21 cellular contexts compared by ENCODE assay signal in genomic region chr7:68613405-68613804, GRCh38.
A peak's percentile ranks its signal among the peaks of the same experiment; 100 is the strongest.
DNase-seq lines count a peak whose midpoint lies in the region; ATAC-seq, FAIRE-seq and TF ChIP-seq lines count a peak whose summit lies in the region.
"Had no signal": no experiment of that assay in that cellular context is flagged by ENCODE, and none has a peak within 500 bp of the region (broad histone marks: within the 10 kb centered on the region; RNA-seq: fewer than 3 reads in every experiment).

No MANE protein-coding gene starts in this region.

- TF ChIP-seq CTCF in H1 (IDR thresholded peaks at IDR 0.05; ENCODE audit: control extremely low read depth in 1 of 3, insufficient read depth in 1 of 3, low read depth in 1 of 3, low read length in 3 of 3) = no peak

- CTCF ChIA-PET in H1 (lab: Charles Lee; ENCODE audit: partially characterized antibody) = no interaction called here

- H2AK5ac ChIP-seq in H1 (ENCODE audit: low read depth, low read length) = no peak overlapping the region

- no peak overlapping the region for H3K27ac ChIP-seq in H1 (ENCODE audit: low read depth, low read length)
- H3K27ac ChIP-seq: ascending aorta, hepatocyte had no signal

- H3K4me1 ChIP-seq in H1 (replicated peaks in 1 of 4; ENCODE audit: control insufficient read depth in 3 of 4, insufficient read depth in 4 of 4, low read length in 3 of 4) = peaks cover 0 to 3% (median 0%) of the 10 kb centered on the region in 4 experiments; a peak in 1 of 7 replicates
- H3K4me1 ChIP-seq: ascending aorta, Caco-2 had no signal

- no peak overlapping the region for H2BK12ac ChIP-seq in H1 (ENCODE audit: low read depth, low read length)

- H3K27me3 ChIP-seq in H1 (replicated peaks in 1 of 4; ENCODE audit: control insufficient read depth in 3 of 4, extremely low read depth in 1 of 4, insufficient read depth in 3 of 4, low read length in 3 of 4) = no peaks in the 10 kb centered on the region
- H3K27me3 ChIP-seq: ascending aorta, hepatocyte had no signal

- ATAC-seq in HG02763 (IDR thresholded peaks at IDR 0.05; ENCODE audit: unreplicated experiment) (no peak), HG02870 (IDR thresholded peaks at IDR 0.05; ENCODE audit: unreplicated experiment) (no peak)
- ATAC-seq: K562 had no signal

- no peak overlapping the region for H3K14ac ChIP-seq in H1 (ENCODE audit: insufficient read length)

- H2BK20ac ChIP-seq in H1 (ENCODE audit: low read length) = no peak overlapping the region

- H3K23me2 ChIP-seq in H1 (ENCODE audit: low read depth, low read length) = no peaks in the 10 kb centered on the region

- H4K5ac ChIP-seq in H1 (ENCODE audit: insufficient read length, low read depth, low read length) = no peak overlapping the region

- no peak overlapping the region for H3K4me3 ChIP-seq in H1 (ENCODE audit: extremely low read depth in 1 of 4, insufficient read depth in 2 of 4, low read depth in 3 of 4, low read length in 4 of 4)
- H3K4me3 ChIP-seq: ascending aorta, hepatocyte, K562 had no signal

- no peaks in the 10 kb centered on the region for H3K79me1 ChIP-seq in H1 (ENCODE audit: low read depth, low read length)

- FAIRE-seq in H1 (lab: Jason Lieb, UNC) = no peak
- FAIRE-seq: endometrium, GM12892, islet of Langerhans, K562 had no signal

- H4K8ac ChIP-seq in H1 (ENCODE audit: extremely low read depth, insufficient read depth, low read length) = no peak overlapping the region

- no peak overlapping the region for H4K91ac ChIP-seq in H1 (replicated peaks; ENCODE audit: insufficient read length, low read length)

- H3K56ac ChIP-seq in H1 (replicated peaks; ENCODE audit: insufficient read length, low read depth, low read length) = no peak overlapping the region

- H3K9me3 ChIP-seq in H1 (ENCODE audit: insufficient read depth in 2 of 2, low read depth in 1 of 2, low read length in 1 of 2) = peaks cover 0 to 3% of the 10 kb centered on the region in 2 experiments; a peak in 2 of 4 replicates

- H2BK120ac ChIP-seq in H1 (replicated peaks; ENCODE audit: low read depth, low read length) = no peak overlapping the region

- no peak overlapping the region for H3K4me2 ChIP-seq in H1 (ENCODE audit: insufficient read depth in 1 of 2, low read depth in 2 of 2, low read length in 2 of 2)
- H3K4me2 ChIP-seq: hepatocyte had no signal

- WGBS in H1 (ENCODE audit: extremely low coverage in 1 of 2, insufficient coverage in 1 of 2, insufficient read length in 1 of 2, insufficient replicate concordance in 2 of 2, low coverage in 1 of 2, low lambda C conversion rate in 2 of 2, missing lambda C conversion rate in 1 of 2), 2 experiments = 84% methylated on average over 6 of the region's 6 CpGs; no CpG with 5 or more reads in 1 of the 2 experiments

- DNase-seq in DMS 273 treated with DMSO at 0.1 percent for 48 hours (lab: John Stamatoyannopoulos, UW) (peak; percentile 14), NCI-H1048 (lab: John Stamatoyannopoulos, UW) (peak; percentile 74), NCI-H524 (lab: John Stamatoyannopoulos, UW) (peak; percentile 90 to 95), H1 (ENCODE audit: low read depth in 1 of 2, low spot score in 2 of 2) (no peak)
- DNase-seq in stimulated activated CD4-positive, alpha-beta T cell treated with anti-CD3 and anti-CD28 coated beads, Interleukin-4, amount 100 ng/mL, for 4 hours = no peak
- DNase-seq: activated naive CD4-positive, alpha-beta T cell treated with anti-CD3 and anti-CD28 coated beads for 36 hours; AML-193; Caco-2; mammary epithelial cell; MV-4-11; naive B cell; stimulated activated CD4-positive, alpha-beta T cell treated with anti-CD3 and anti-CD28 coated beads, Interleukin-2, amount 100 ng/mL, for 48 hours; T-helper 1 cell had no signal

- H3K36me3 ChIP-seq in H1 (ENCODE audit: control insufficient read depth in 2 of 4, insufficient read depth in 4 of 4, low read length in 3 of 4) = no peaks in the 10 kb centered on the region; a peak in 1 of 8 replicates
- H3K36me3 ChIP-seq: ascending aorta had no signal

- H3K18ac ChIP-seq in H1 (ENCODE audit: extremely low read depth, low read length) = no peak overlapping the region

- no peak overlapping the region for H2BK15ac ChIP-seq in H1 (ENCODE audit: low read length)

- no peak for TF ChIP-seq POLR2A in H1 (IDR thresholded peaks at IDR 0.05; ENCODE audit: control extremely low read depth in 1 of 2, low read depth in 2 of 2, low read length in 2 of 2)

- no peaks in the 10 kb centered on the region for H3K79me2 ChIP-seq in H1 (ENCODE audit: control insufficient read depth in 1 of 2, insufficient read depth in 2 of 2, low read length in 2 of 2)
- H3K79me2 ChIP-seq: hepatocyte had no signal

- no peak overlapping the region for H3K4ac ChIP-seq in H1 (replicated peaks; ENCODE audit: insufficient read length, low read depth, low read length)

- no peak for TF ChIP-seq EP300 in H1 (IDR thresholded peaks at IDR 0.05; ENCODE audit: borderline replicate concordance in 1 of 2, low read depth in 2 of 2, low read length in 2 of 2)

- H4K20me1 ChIP-seq in H1 (replicated peaks in 1 of 2; ENCODE audit: control insufficient read depth in 1 of 2, insufficient read depth in 2 of 2, low read length in 2 of 2) = no peaks in the 10 kb centered on the region

- H2AFZ ChIP-seq in H1 (ENCODE audit: low read length) = no peak overlapping the region
- H2AFZ ChIP-seq: hepatocyte had no signal

- POLR2A ChIA-PET in H1 (lab: Charles Lee; ENCODE audit: partially characterized antibody) = no interaction called here

- no peak overlapping the region for H2BK5ac ChIP-seq in H1 (ENCODE audit: low read depth, low read length)

- TF ChIP-seq RAD21 in H1 (IDR thresholded peaks at IDR 0.05 in 1 of 2, conservative IDR thresholded peaks at IDR 0.05 in 1 of 2; ENCODE audit: low read depth in 2 of 2, low read length in 2 of 2) = no peak

- no peak overlapping the region for H3K23ac ChIP-seq in H1 (ENCODE audit: insufficient read length)

- no peak overlapping the region for H3K9ac ChIP-seq in H1 (replicated peaks in 1 of 4; ENCODE audit: extremely low read depth in 1 of 4, low read depth in 3 of 4, low read length in 3 of 4)

TF ChIP-seq in H1, 55 proteins besides CTCF, POLR2A, EP300 and RAD21:
- no peak for TF ChIP-seq SIRT6 (IDR thresholded peaks at IDR 0.05; ENCODE audit: low read length)
- TF ChIP-seq TAF1 (IDR thresholded peaks at IDR 0.05; ENCODE audit: low read depth, low read length) = 0 out of 2 replicates have a peak, but pooled peaks have one; percentile 16

Comparison
In these comparisons a context has a peak if more than half of its experiments do, and no peak if none do; other contexts are left out.
1. DNase-seq: peak in DMS 273 treated with DMSO at 0.1 percent for 48 hours (single experiment), NCI-H1048 (single experiment) and NCI-H524 (2 of 2); none in H1 (0 of 2) and stimulated activated CD4-positive, alpha-beta T cell treated with anti-CD3 and anti-CD28 coated beads, Interleukin-4, amount 100 ng/mL, for 4 hours (0 of 2).